1 cellular context compared by ENCODE assay signal in the genomic region with DNA sequence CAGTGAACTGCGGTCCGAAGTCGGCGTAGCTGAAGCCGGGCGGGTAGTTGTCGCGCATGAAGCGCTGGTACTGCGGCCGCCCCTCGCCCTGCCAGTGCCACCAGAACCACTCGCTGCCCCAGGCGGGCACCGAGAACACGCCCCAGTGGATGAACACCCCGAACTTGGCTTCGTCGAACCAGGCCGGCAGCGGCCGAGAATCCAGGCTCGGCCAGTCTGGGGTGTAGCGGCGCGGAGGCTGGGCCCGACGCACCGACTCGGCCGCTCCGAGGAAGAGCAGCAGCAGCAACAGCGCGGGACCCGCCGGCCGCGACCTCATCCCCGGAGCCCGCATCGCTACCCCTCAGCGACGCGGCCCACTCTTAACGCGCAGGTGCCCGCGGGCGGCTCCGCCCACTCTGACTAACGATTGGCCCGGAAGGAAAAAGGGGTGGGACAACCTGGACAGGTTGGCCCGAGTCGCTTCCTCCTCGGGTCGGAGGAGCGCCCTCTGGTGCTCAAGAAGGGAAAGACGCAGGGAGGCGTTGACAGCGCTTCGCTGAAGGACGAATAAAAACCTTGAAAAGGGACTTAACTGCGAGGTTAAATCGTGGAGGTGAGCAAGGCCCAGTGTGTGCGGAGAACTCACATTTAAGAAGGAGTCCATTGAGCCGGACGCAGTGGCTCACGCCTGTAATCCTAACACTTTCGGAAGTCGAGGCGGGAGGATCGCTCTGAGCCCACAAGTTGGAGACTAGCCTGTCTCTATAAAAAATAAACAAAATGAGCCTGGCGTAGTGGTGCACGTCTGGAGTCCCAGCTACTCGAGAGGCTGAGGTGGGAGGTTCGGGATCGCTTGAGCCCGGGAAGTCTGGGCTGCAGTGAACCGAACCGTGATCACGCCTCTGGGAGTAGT.
TF ChIP-seq lines count a peak whose summit lies in the region.

A gene (minus strand): TSS at position 338 of the 895 bp plus-strand sequence. CDS start 4 bp downstream, at position 334.

TF ChIP-seq in HepG2, 621 proteins besides CTCF, POLR2A, EP300 and RAD21 (continued from another document and continues in another):
- TF ChIP-seq, protein P1, sequence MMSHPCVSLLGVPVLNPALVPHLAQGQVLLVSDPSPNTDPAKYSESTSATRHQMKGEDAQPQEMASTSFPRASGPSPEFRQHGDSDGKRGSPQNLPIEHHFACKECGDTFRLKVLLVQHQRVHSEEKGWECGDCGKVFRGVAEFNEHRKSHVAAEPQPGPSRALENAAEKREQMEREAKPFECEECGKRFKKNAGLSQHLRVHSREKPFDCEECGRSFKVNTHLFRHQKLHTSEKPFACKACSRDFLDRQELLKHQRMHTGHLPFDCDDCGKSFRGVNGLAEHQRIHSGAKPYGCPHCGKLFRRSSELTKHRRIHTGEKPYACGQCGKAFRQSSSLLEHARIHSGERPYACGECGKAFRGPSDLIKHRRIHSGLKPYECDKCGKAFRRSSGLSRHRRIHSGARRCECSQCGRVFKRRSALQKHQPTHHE (CRISPR knock-in tag; IDR thresholded peaks at IDR 0.05; ENCODE audit: borderline replicate concordance), result peak; percentile 50; the same call in 1 of the 2 replicates
- TF ChIP-seq, protein P2, sequence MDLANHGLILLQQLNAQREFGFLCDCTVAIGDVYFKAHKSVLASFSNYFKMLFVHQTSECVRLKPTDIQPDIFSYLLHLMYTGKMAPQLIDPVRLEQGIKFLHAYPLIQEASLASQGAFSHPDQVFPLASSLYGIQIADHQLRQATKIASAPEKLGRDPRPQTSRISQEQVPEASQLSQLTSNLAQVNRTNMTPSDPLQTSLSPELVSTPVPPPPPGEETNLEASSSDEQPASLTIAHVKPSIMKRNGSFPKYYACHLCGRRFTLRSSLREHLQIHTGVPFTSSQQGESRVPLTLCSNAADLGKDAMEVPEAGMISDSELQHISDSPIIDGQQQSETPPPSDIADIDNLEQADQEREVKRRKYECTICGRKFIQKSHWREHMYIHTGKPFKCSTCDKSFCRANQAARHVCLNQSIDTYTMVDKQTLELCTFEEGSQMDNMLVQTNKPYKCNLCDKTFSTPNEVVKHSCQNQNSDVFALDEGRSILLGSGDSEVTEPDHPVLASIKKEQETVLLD (CRISPR knock-in tag; IDR thresholded peaks at IDR 0.05; ENCODE audit: low read depth), result no peak
- TF ChIP-seq ATF1 (CRISPR knock-in tag; IDR thresholded peaks at IDR 0.05) (no peak), BRD4 (CRISPR knock-in tag; IDR thresholded peaks at IDR 0.05) (0 out of 2 replicates have a peak, but pooled peaks have one; percentile 60), EZH2 (conservative IDR thresholded peaks at IDR 0.05; ENCODE audit: low read depth, low read length) (no peak), RARA (CRISPR knock-in tag; IDR thresholded peaks at IDR 0.05) (no peak), ZNF350 (CRISPR knock-in tag; IDR thresholded peaks at IDR 0.05; ENCODE audit: borderline replicate concordance, low read depth) (peak; percentile 64), ZBTB8A (CRISPR knock-in tag; IDR thresholded peaks at IDR 0.05; ENCODE audit: borderline replicate concordance, low read depth) (no peak), ZNF616 (CRISPR knock-in tag; IDR thresholded peaks at IDR 0.05; ENCODE audit: low read depth) (no peak), STAT5B (CRISPR knock-in tag; IDR thresholded peaks at IDR 0.05) (no peak), LCORL (IDR thresholded peaks at IDR 0.05) (no peak), LCORL (CRISPR knock-in tag; IDR thresholded peaks at IDR 0.05) (no peak; the same call in 1 of the 2 replicates), MED13 (CRISPR knock-in tag; IDR thresholded peaks at IDR 0.05) (no peak; the same call in 1 of the 2 replicates), HDAC2 (CRISPR knock-in tag; IDR thresholded peaks at IDR 0.05) (peak; percentile 30; the same call in 1 of the 2 replicates), PPARG (CRISPR knock-in tag; conservative IDR thresholded peaks at IDR 0.05) (0 out of 2 replicates have a peak, but pooled peaks have one; percentile 13), TEAD3 (CRISPR knock-in tag; optimal IDR thresholded peaks at IDR 0.05; ENCODE audit: borderline replicate concordance) (no peak), PHF21A (CRISPR knock-in tag; IDR thresholded peaks at IDR 0.05) (peak; percentile 39; the same call in 1 of the 2 replicates), TOPORS (CRISPR knock-in tag; IDR thresholded peaks at IDR 0.05) (no peak; the same call in 1 of the 2 replicates), SOX13 (IDR thresholded peaks at IDR 0.05) (no peak), SOX13 (CRISPR knock-in tag; conservative IDR thresholded peaks at IDR 0.05 in 1 of 2, IDR thresholded peaks at IDR 0.05 in 1 of 2) (peak in 1 of 2 experiments; percentile 14; a peak in 1 of 4 replicates), ZNF614 (CRISPR knock-in tag; IDR thresholded peaks at IDR 0.05; ENCODE audit: borderline replicate concordance) (peak; percentile 59; the same call in 1 of the 2 replicates), ERF (CRISPR knock-in tag; IDR thresholded peaks at IDR 0.05) (peak; percentile 52), NFKB2 (CRISPR knock-in tag; IDR thresholded peaks at IDR 0.05; ENCODE audit: borderline replicate concordance) (peak; percentile 90; the same call in 1 of the 2 replicates), ZNF124 (CRISPR knock-in tag; IDR thresholded peaks at IDR 0.05) (peak; percentile 51; the same call in 1 of the 2 replicates), TMF1 (CRISPR knock-in tag; IDR thresholded peaks at IDR 0.05; ENCODE audit: low read depth) (0 out of 2 replicates have a peak, but pooled peaks have one; percentile 64), ZNF558 (CRISPR knock-in tag; IDR thresholded peaks at IDR 0.05; ENCODE audit: borderline replicate concordance) (peak; percentile 55; the same call in 1 of the 2 replicates), RBM39 (IDR thresholded peaks at IDR 0.05; ENCODE audit: low read depth, low read length, poor library complexity, severe bottlenecking) (peak; percentile 64), MBNL3 (CRISPR knock-in tag; conservative IDR thresholded peaks at IDR 0.05) (no peak), KLF6 (CRISPR knock-in tag; IDR thresholded peaks at IDR 0.05) (no peak; the same call in 1 of the 2 replicates), FOXJ3 (CRISPR knock-in tag; IDR thresholded peaks at IDR 0.05; ENCODE audit: borderline replicate concordance) (no peak), SCMH1 (CRISPR knock-in tag; IDR thresholded peaks at IDR 0.05; ENCODE audit: borderline replicate concordance) (no peak), REXO4 (CRISPR knock-in tag; IDR thresholded peaks at IDR 0.05; ENCODE audit: borderline replicate concordance) (no peak), SP4 (CRISPR knock-in tag; IDR thresholded peaks at IDR 0.05) (peak; percentile 95)
- TF ChIP-seq, protein P3, sequence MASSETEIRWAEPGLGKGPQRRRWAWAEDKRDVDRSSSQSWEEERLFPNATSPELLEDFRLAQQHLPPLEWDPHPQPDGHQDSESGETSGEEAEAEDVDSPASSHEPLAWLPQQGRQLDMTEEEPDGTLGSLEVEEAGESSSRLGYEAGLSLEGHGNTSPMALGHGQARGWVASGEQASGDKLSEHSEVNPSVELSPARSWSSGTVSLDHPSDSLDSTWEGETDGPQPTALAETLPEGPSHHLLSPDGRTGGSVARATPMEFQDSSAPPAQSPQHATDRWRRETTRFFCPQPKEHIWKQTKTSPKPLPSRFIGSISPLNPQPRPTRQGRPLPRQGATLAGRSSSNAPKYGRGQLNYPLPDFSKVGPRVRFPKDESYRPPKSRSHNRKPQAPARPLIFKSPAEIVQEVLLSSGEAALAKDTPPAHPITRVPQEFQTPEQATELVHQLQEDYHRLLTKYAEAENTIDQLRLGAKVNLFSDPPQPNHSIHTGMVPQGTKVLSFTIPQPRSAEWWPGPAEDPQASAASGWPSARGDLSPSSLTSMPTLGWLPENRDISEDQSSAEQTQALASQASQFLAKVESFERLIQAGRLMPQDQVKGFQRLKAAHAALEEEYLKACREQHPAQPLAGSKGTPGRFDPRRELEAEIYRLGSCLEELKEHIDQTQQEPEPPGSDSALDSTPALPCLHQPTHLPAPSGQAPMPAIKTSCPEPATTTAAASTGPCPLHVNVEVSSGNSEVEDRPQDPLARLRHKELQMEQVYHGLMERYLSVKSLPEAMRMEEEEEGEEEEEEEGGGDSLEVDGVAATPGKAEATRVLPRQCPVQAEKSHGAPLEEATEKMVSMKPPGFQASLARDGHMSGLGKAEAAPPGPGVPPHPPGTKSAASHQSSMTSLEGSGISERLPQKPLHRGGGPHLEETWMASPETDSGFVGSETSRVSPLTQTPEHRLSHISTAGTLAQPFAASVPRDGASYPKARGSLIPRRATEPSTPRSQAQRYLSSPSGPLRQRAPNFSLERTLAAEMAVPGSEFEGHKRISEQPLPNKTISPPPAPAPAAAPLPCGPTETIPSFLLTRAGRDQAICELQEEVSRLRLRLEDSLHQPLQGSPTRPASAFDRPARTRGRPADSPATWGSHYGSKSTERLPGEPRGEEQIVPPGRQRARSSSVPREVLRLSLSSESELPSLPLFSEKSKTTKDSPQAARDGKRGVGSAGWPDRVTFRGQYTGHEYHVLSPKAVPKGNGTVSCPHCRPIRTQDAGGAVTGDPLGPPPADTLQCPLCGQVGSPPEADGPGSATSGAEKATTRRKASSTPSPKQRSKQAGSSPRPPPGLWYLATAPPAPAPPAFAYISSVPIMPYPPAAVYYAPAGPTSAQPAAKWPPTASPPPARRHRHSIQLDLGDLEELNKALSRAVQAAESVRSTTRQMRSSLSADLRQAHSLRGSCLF (CRISPR knock-in tag; IDR thresholded peaks at IDR 0.05; ENCODE audit: borderline replicate concordance), result no peak
- TF ChIP-seq, protein P4, sequence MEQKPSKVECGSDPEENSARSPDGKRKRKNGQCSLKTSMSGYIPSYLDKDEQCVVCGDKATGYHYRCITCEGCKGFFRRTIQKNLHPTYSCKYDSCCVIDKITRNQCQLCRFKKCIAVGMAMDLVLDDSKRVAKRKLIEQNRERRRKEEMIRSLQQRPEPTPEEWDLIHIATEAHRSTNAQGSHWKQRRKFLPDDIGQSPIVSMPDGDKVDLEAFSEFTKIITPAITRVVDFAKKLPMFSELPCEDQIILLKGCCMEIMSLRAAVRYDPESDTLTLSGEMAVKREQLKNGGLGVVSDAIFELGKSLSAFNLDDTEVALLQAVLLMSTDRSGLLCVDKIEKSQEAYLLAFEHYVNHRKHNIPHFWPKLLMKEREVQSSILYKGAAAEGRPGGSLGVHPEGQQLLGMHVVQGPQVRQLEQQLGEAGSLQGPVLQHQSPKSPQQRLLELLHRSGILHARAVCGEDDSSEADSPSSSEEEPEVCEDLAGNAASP (CRISPR knock-in tag; IDR thresholded peaks at IDR 0.05; ENCODE audit: borderline replicate concordance), result peak; percentile 44; the same call in 1 of the 2 replicates
- TF ChIP-seq, protein P5, sequence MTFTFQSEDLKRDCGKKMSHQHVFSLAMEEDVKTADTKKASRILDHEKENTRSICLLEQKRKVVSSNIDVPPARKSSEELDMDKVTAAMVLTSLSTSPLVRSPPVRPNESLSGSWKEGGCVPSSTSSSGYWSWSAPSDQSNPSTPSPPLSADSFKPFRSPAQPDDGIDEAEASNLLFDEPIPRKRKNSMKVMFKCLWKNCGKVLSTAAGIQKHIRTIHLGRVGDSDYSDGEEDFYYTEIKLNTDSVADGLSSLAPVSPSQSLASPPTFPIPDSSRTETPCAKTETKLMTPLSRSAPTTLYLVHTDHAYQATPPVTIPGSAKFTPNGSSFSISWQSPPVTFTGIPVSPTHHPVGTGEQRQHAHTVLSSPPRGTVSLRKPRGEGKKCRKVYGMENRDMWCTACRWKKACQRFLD (CRISPR knock-in tag; IDR thresholded peaks at IDR 0.05; ENCODE audit: borderline replicate concordance), result no peak
- TF ChIP-seq, protein P6, sequence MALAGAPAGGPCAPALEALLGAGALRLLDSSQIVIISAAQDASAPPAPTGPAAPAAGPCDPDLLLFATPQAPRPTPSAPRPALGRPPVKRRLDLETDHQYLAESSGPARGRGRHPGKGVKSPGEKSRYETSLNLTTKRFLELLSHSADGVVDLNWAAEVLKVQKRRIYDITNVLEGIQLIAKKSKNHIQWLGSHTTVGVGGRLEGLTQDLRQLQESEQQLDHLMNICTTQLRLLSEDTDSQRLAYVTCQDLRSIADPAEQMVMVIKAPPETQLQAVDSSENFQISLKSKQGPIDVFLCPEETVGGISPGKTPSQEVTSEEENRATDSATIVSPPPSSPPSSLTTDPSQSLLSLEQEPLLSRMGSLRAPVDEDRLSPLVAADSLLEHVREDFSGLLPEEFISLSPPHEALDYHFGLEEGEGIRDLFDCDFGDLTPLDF (CRISPR knock-in tag; IDR thresholded peaks at IDR 0.05), result peak; percentile 53; the same call in 1 of the 2 replicates
- TF ChIP-seq, protein P7, sequence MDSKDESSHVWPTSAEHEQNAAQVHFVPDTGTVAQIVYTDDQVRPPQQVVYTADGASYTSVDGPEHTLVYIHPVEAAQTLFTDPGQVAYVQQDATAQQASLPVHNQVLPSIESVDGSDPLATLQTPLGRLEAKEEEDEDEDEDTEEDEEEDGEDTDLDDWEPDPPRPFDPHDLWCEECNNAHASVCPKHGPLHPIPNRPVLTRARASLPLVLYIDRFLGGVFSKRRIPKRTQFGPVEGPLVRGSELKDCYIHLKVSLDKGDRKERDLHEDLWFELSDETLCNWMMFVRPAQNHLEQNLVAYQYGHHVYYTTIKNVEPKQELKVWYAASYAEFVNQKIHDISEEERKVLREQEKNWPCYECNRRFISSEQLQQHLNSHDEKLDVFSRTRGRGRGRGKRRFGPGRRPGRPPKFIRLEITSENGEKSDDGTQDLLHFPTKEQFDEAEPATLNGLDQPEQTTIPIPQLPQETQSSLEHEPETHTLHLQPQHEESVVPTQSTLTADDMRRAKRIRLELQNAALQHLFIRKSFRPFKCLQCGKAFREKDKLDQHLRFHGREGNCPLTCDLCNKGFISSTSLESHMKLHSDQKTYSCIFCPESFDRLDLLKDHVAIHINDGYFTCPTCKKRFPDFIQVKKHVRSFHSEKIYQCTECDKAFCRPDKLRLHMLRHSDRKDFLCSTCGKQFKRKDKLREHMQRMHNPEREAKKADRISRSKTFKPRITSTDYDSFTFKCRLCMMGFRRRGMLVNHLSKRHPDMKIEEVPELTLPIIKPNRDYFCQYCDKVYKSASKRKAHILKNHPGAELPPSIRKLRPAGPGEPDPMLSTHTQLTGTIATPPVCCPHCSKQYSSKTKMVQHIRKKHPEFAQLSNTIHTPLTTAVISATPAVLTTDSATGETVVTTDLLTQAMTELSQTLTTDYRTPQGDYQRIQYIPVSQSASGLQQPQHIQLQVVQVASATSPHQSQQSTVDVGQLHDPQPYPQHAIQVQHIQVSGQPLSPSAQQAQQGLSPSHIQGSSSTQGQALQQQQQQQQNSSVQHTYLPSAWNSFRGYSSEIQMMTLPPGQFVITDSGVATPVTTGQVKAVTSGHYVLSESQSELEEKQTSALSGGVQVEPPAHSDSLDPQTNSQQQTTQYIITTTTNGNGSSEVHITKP (CRISPR knock-in tag; IDR thresholded peaks at IDR 0.05; ENCODE audit: low read depth), result no peak
- TF ChIP-seq, protein P8, sequence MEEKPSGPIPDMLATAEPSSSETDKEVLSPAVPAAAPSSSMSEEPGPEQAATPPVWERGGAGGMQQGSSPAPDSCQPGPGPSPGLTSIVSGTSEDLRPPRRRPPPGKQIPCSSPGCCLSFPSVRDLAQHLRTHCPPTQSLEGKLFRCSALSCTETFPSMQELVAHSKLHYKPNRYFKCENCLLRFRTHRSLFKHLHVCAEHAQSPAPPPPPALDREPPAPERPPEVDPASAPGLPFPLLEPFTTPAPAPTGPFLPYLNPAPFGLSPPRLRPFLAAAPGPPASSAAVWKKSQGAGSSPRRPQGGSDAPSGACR (CRISPR knock-in tag; IDR thresholded peaks at IDR 0.05), result no peak
- TF ChIP-seq, protein P9, sequence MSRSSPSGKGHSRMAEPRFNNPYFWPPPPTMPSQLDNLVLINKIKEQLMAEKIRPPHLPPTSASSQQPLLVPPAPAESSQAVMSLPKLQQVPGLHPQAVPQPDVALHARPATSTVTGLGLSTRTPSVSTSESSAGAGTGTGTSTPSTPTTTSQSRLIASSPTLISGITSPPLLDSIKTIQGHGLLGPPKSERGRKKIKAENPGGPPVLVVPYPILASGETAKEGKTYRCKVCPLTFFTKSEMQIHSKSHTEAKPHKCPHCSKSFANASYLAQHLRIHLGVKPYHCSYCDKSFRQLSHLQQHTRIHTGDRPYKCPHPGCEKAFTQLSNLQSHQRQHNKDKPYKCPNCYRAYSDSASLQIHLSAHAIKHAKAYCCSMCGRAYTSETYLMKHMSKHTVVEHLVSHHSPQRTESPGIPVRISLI (CRISPR knock-in tag; IDR thresholded peaks at IDR 0.05; ENCODE audit: borderline replicate concordance), result no peak
